20 cellular contexts compared by ENCODE assay signal in the genomic region with DNA sequence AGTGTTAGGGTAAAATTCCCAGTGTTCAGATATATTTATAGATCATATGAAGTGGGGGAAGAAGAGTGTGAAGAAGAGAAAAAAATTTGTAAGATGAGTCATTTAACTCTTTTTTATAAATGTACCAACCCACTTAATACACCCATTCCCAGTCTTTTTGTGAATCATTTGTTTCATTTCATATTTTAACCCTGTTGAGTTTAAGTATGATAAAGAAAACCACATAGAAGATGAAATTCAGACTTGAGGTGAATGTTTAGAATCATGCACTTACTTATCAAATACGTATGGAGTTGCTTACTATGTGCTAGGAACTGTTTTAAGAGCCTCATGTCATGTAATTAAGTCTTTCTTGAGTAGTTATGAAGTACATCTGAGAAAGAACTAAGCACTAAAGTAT.
"Had no signal": no experiment of that assay in that cellular context is flagged by ENCODE, and none has a peak within 500 bp of the region (broad histone marks: within the 10 kb centered on the region; RNA-seq: fewer than 3 reads in every experiment).

No MANE protein-coding gene starts in this region.

- H3K9me3 Mint-ChIP-seq: T-helper 2 cell treated with Interferon-gamma antibody and Interleukin-4, amounts not matched to agents 5 μg/mL and 100 μg/mL, for 36 hours had no signal

- H3K4me3 Mint-ChIP-seq: activated T-helper 1 cell treated with anti-CD3 and anti-CD28 coated beads, Interleukin-12 subunit alpha, Interleukin-12 subunit beta, Interleukin-2, Interleukin-4 antibody, amounts not matched to agents 30 ng/mL and 10 ng/mL and 1 ng/mL, durations not matched to agents 14 hours and 24 hours and 36 hours; naive thymus-derived CD4-positive, alpha-beta T cell; neural crest cell; T-cell; T-helper 2 cell treated with Interferon-gamma antibody and Interleukin-4, amounts not matched to agents 5 μg/mL and 100 μg/mL, for 36 hours had no signal

- H3K4me1 Mint-ChIP-seq: naive thymus-derived CD4-positive, alpha-beta T cell; neural crest cell; T-cell had no signal

- H3K36me3 Mint-ChIP-seq: T-cell had no signal

- ATAC-seq: left lobe of liver; lower lobe of right lung; naive thymus-derived CD4-positive, alpha-beta T cell; sciatic nerve; T-cell had no signal

- DNase-seq: activated CD4-positive, CD25-positive, alpha-beta regulatory T cell treated with anti-CD3 and anti-CD28 coated beads, Interleukin-2, amount 50 U/mL, for 72 hours; aorta; central memory CD4-positive, alpha-beta T cell; effector memory CD4-positive, alpha-beta T cell; foreskin melanocyte; lower lobe of right lung; naive thymus-derived CD4-positive, alpha-beta T cell; occipital lobe; stimulated activated CD4-positive, alpha-beta T cell treated with anti-CD3 and anti-CD28 coated beads, Interleukin-2, amount 100 ng/mL, for 48 hours; stimulated activated CD8-positive, alpha-beta memory T cell treated with anti-CD3 and anti-CD28 coated beads, Interleukin-4, amount 100 ng/mL, for 48 hours; stimulated activated naive CD4-positive, alpha-beta T cell; substantia nigra; T-cell; tibial artery; WERI-Rb-1 had no signal

- H3K27ac Mint-ChIP-seq: activated T-helper 1 cell treated with anti-CD3 and anti-CD28 coated beads, Interleukin-12 subunit alpha, Interleukin-12 subunit beta, Interleukin-2, Interleukin-4 antibody, amounts not matched to agents 30 ng/mL and 10 ng/mL and 1 ng/mL, durations not matched to agents 14 hours and 24 hours and 36 hours; naive thymus-derived CD4-positive, alpha-beta T cell; T-cell; T-helper 2 cell treated with Interferon-gamma antibody and Interleukin-4, amounts not matched to agents 5 μg/mL and 100 μg/mL, for 36 hours had no signal
